In genomic region chr1:154430903-154431302, GRCh38 we compare ENCODE assay signal across 12 cellular contexts. TPM values are rescaled to one million over a fixed set of nuclear protein-coding genes. Genes with fewer than 3 reads are reported as not detected.
A peak's percentile ranks its signal among the peaks of the same experiment; 100 is the strongest.
DNase-seq lines count a peak whose midpoint lies in the region; ATAC-seq and TF ChIP-seq lines count a peak whose summit lies in the region.
"Had no signal": no experiment of that assay in that cellular context is flagged by ENCODE, and none has a peak within 500 bp of the region (broad histone marks: within the 10 kb centered on the region; RNA-seq: fewer than 3 reads in every experiment).

No MANE protein-coding gene starts in this region.

- H2AFZ ChIP-seq in hepatocyte (no peak overlapping the region), smooth muscle cell (ENCODE audit: low read depth) (no peak overlapping the region)

- H3K9me3 Mint-ChIP-seq in WTC11: no peaks in the 10 kb centered on the region
- H3K9me3 Mint-ChIP-seq: memory B cell had no signal

- H3K4me1 ChIP-seq in hepatocyte (ENCODE audit: insufficient read depth) (peaks cover 43% of the 10 kb centered on the region), smooth muscle cell (ENCODE audit: low read depth) (peaks cover 8% of the 10 kb centered on the region)

- H3K27me3 ChIP-seq in hepatocyte (no peaks in the 10 kb centered on the region), smooth muscle cell (ENCODE audit: low read depth) (no peaks in the 10 kb centered on the region)

- H3K9me2 ChIP-seq in hepatocyte (replicated peaks; ENCODE audit: insufficient read depth): no peaks in the 10 kb centered on the region

- TF ChIP-seq CTCF in WTC11 (IDR thresholded peaks at IDR 0.05): no peak
- no peak for TF ChIP-seq CTCF in hepatocyte (IDR thresholded peaks at IDR 0.05; ENCODE audit: poor library complexity)
- no peak for TF ChIP-seq CTCF in smooth muscle cell (IDR thresholded peaks at IDR 0.05; ENCODE audit: borderline replicate concordance, insufficient read depth, poor library complexity, severe bottlenecking)

- H3K4me3 ChIP-seq in hepatocyte (no peak overlapping the region), smooth muscle cell (no peak overlapping the region)

- 0 out of 2 replicates have a peak overlapping the region, but pooled peaks have one; percentile 64 for H3K27ac Mint-ChIP-seq in WTC11
- H3K27ac Mint-ChIP-seq: memory B cell had no signal

- peaks cover 40% of the 10 kb centered on the region for H3K4me1 Mint-ChIP-seq in WTC11

- peak overlapping the region; percentile 80 for H3K27ac ChIP-seq in hepatocyte
- peak overlapping the region; percentile 84 for H3K27ac ChIP-seq in smooth muscle cell (ENCODE audit: low read depth)
- H3K27ac ChIP-seq: 22Rv1, HL-60 had no signal

- H3K36me3 Mint-ChIP-seq in WTC11: no peaks in the 10 kb centered on the region

- CTCF ChIA-PET in WTC11 (lab: Charles Lee): interaction anchor here (2.8 kb wide), 1 partner anchor 96 kb away, joined by 9 read pairs; no protein-coding TSS in a partner anchor

- H3K9me3 ChIP-seq in hepatocyte (ENCODE audit: low read depth) (no peaks in the 10 kb centered on the region), smooth muscle cell (replicated peaks; ENCODE audit: low read depth) (no peaks in the 10 kb centered on the region)

- H3K79me2 ChIP-seq in hepatocyte (peaks cover 9% of the 10 kb centered on the region), smooth muscle cell (ENCODE audit: low read depth) (no peaks in the 10 kb centered on the region)

- DNase-seq in NCI-H748 (lab: John Stamatoyannopoulos, UW; ENCODE audit: unreplicated experiment): peak; percentile 21
- no peak for DNase-seq in NCI-H748 treated with DMSO at 0.1 percent for 48 hours (lab: John Stamatoyannopoulos, UW)
- DNase-seq in WTC11 (ENCODE audit: low spot score): peak; percentile 53
- peak; percentile 66 for DNase-seq in hepatocyte (ENCODE audit: low spot score)
- DNase-seq in smooth muscle cell (lab: John Stamatoyannopoulos, UW; ENCODE audit: unreplicated experiment): no peak
- DNase-seq: NCI-H146 had no signal

- POLR2A ChIA-PET in WTC11 (lab: Charles Lee): no interaction called here

- no peaks in the 10 kb centered on the region for H4K20me1 ChIP-seq in hepatocyte (ENCODE audit: insufficient read depth, poor library complexity, severe bottlenecking)
- H4K20me1 ChIP-seq in smooth muscle cell (ENCODE audit: low read depth): no peaks in the 10 kb centered on the region

- peak overlapping the region; percentile 20 for H3K4me3 Mint-ChIP-seq in WTC11
- H3K4me3 Mint-ChIP-seq: memory B cell had no signal

- H3K36me3 ChIP-seq in hepatocyte (replicated peaks; ENCODE audit: insufficient read depth, low read depth) (no peaks in the 10 kb centered on the region), smooth muscle cell (ENCODE audit: low read depth) (no peaks in the 10 kb centered on the region)

- H3K9ac ChIP-seq in smooth muscle cell (ENCODE audit: low read depth): peak overlapping the region; percentile 27

- peaks cover 11% of the 10 kb centered on the region for H3F3A ChIP-seq in smooth muscle cell (ENCODE audit: low read depth)

- H3K4me2 ChIP-seq in hepatocyte: no peak overlapping the region
- H3K4me2 ChIP-seq in smooth muscle cell: peak overlapping the region; percentile 53

- peak; percentile 74 for ATAC-seq in WTC11
- no peak for ATAC-seq in GM18517 (IDR thresholded peaks at IDR 0.05; ENCODE audit: unreplicated experiment)
- ATAC-seq in GM18502 (IDR thresholded peaks at IDR 0.05; ENCODE audit: poor library complexity, unreplicated experiment): no peak
- no peak for ATAC-seq in GM18868 (IDR thresholded peaks at IDR 0.05; ENCODE audit: unreplicated experiment)

- no peaks in the 10 kb centered on the region for H3K27me3 Mint-ChIP-seq in WTC11 (ENCODE audit: low read depth)
- H3K27me3 Mint-ChIP-seq: memory B cell had no signal

- WGBS in hepatocyte (ENCODE audit: low lambda C conversion rate, missing lambda C conversion rate): 14% methylated on average over 11 of the region's 11 CpGs
- 8% methylated on average over 11 of the region's 11 CpGs for WGBS in smooth muscle cell (ENCODE audit: low lambda C conversion rate)

TF ChIP-seq in WTC11, 78 proteins besides CTCF, POLR2A, EP300 and RAD21:
- TF ChIP-seq PRDM15 (CRISPR knock-in tag; IDR thresholded peaks at IDR 0.05): 0 out of 2 replicates have a peak, but pooled peaks have one; percentile 30
- TF ChIP-seq NR3C1 (CRISPR knock-in tag; conservative IDR thresholded peaks at IDR 0.05; ENCODE audit: low read depth): no peak
- no peak for TF ChIP-seq HMGA2 (CRISPR knock-in tag; IDR thresholded peaks at IDR 0.05)
- no peak for TF ChIP-seq ZBTB43 (CRISPR knock-in tag; IDR thresholded peaks at IDR 0.05)

RNA-seq across cellular contexts. Expression of gene IL6R, which starts 25.8 kb away (rescaled TPM):
- total RNA-seq in WTC11 (2021) (3.2 to 7.0 TPM (median 3.4 TPM) in 3 replicates), hepatocyte (35.1 and 58.0 TPM in 2 replicates), smooth muscle cell (1.3 and 1.8 TPM in 2 replicates)
- polyA plus RNA-seq in hepatocyte (38.5 and 39.2 TPM in 2 replicates), smooth muscle cell (1.9 TPM in 2 replicates)

Comparison
In these comparisons a context has a peak if more than half of its experiments do, and no peak if none do; other contexts are left out.
1. DNase-seq: peak in NCI-H748 (single experiment), WTC11 (single experiment) and hepatocyte (single experiment); none in NCI-H748 treated with DMSO at 0.1 percent for 48 hours (single experiment) and smooth muscle cell (single experiment).